8 cellular contexts compared by ENCODE assay signal in genomic region chr12:54370218-54370730, GRCh38. TPM values are rescaled to one million over a fixed set of nuclear protein-coding genes. Genes with fewer than 3 reads are reported as not detected.
DNase-seq lines count a peak whose midpoint lies in the region; ATAC-seq, FAIRE-seq and TF ChIP-seq lines count a peak whose summit lies in the region.

No MANE protein-coding gene starts in this region.

- peaks cover 54% of the 10 kb centered on the region for H3K4me1 Mint-ChIP-seq in HFFc6 (ENCODE audit: low read depth)
- peaks cover 24% of the 10 kb centered on the region for H3K4me1 Mint-ChIP-seq in WTC11
- H3K4me1 Mint-ChIP-seq in neural progenitor cell = peaks cover 29% of the 10 kb centered on the region

- H3K36me3 ChIP-seq in BLaER1 (peaks cover 27% of the 10 kb centered on the region; the same call in 1 of the 2 replicates), gastroesophageal sphincter (no peaks in the 10 kb centered on the region), neural progenitor cell (no peaks in the 10 kb centered on the region)

- H3K9ac ChIP-seq in BLaER1 (no peak overlapping the region), neural progenitor cell (no peak overlapping the region)

- peaks cover 14% of the 10 kb centered on the region for H3F3A ChIP-seq in neural progenitor cell (ENCODE audit: low read depth)

- 0 out of 2 replicates have a peak overlapping the region, but pooled peaks have one; percentile 35 for H3K27ac Mint-ChIP-seq in HFFc6
- H3K27ac Mint-ChIP-seq in WTC11 = no peak overlapping the region
- H3K27ac Mint-ChIP-seq in neural progenitor cell = no peak overlapping the region

- H3K4me2 ChIP-seq in BLaER1 (0 out of 2 replicates have a peak overlapping the region, but pooled peaks have one; percentile 87), neural progenitor cell (peak overlapping the region; percentile 60)

- no peaks in the 10 kb centered on the region for H3K79me2 ChIP-seq in neural progenitor cell (ENCODE audit: low read depth)

- H3K27ac ChIP-seq in BLaER1 = no peak overlapping the region
- peak overlapping the region in 3 of 4 donors; percentile 72 to 84 (median 76) for H3K27ac ChIP-seq in gastroesophageal sphincter
- H3K27ac ChIP-seq in neural progenitor cell = no peak overlapping the region

- H3K27me3 Mint-ChIP-seq in HFFc6 (ENCODE audit: insufficient read depth) (no peaks in the 10 kb centered on the region; the same call in 1 of the 2 replicates), WTC11 (ENCODE audit: low read depth) (peaks cover 39% of the 10 kb centered on the region), neural progenitor cell (ENCODE audit: insufficient read depth, low read depth) (peaks cover 9% of the 10 kb centered on the region)

- TF ChIP-seq POLR2A in gastroesophageal sphincter (IDR thresholded peaks at IDR 0.05) = no peak

- H3K4me3 ChIP-seq in BLaER1 = no peak overlapping the region
- H3K4me3 ChIP-seq in gastroesophageal sphincter = peak overlapping the region; percentile 3 to 51
- H3K4me3 ChIP-seq in neural progenitor cell = peak overlapping the region; percentile 19

- TF ChIP-seq CTCF in HFFc6 (IDR thresholded peaks at IDR 0.05) (peak; percentile 95), WTC11 (IDR thresholded peaks at IDR 0.05) (peak; percentile 98), gastroesophageal sphincter (IDR thresholded peaks at IDR 0.05) (peak; percentile 92 to 98 (median 98)), neural progenitor cell (IDR thresholded peaks at IDR 0.05) (peak; percentile 82)

- H3K27me3 ChIP-seq in BLaER1 = no peaks in the 10 kb centered on the region
- H3K27me3 ChIP-seq in gastroesophageal sphincter = no peaks in the 10 kb centered on the region
- peaks cover 18% of the 10 kb centered on the region for H3K27me3 ChIP-seq in neural progenitor cell

- H2AFZ ChIP-seq in neural progenitor cell (replicated peaks) = no peak overlapping the region

- FAIRE-seq in GM19239 (lab: Jason Lieb, UNC) = no peak

- POLR2A ChIA-PET in WTC11 (lab: Charles Lee) = interaction anchor here (0.5 to 1.3 kb wide), 4 partner anchors 11 to 156 kb away, joined by 3 to 8 read pairs (median 4); no protein-coding TSS in a partner anchor

- CTCF ChIA-PET in WTC11 (lab: Charles Lee) = interaction anchor here (0.6 to 2.9 kb wide), 52 partner anchors 10 to 241 kb away, joined by 3 to 167 read pairs (median 5); partner anchors contain the start of genes COPZ1, GTSF1, NCKAP1L and NFE2

- 0 to 2% methylated on average over 5 to 16 of the region's 39 CpGs for WGBS in gastroesophageal sphincter (ENCODE audit: low coverage in 1 of 2), 2 donors

- peaks cover 69% of the 10 kb centered on the region for H3K4me1 ChIP-seq in BLaER1
- H3K4me1 ChIP-seq in gastroesophageal sphincter = peaks cover 0 to 66% (median 46%) of the 10 kb centered on the region in 3 donors
- peaks cover 16% of the 10 kb centered on the region for H3K4me1 ChIP-seq in neural progenitor cell

- H3K9me3 Mint-ChIP-seq in HFFc6 (no peaks in the 10 kb centered on the region), WTC11 (no peaks in the 10 kb centered on the region), neural progenitor cell (no peaks in the 10 kb centered on the region)

- H3K9me3 ChIP-seq in BLaER1 (no peaks in the 10 kb centered on the region), gastroesophageal sphincter (no peaks in the 10 kb centered on the region), neural progenitor cell (ENCODE audit: low read depth) (no peaks in the 10 kb centered on the region)

- H4K20me1 ChIP-seq in BLaER1 = peaks cover 16% of the 10 kb centered on the region
- H4K20me1 ChIP-seq in neural progenitor cell (ENCODE audit: low read depth) = peaks cover 50% of the 10 kb centered on the region

- ATAC-seq in WTC11 = peak; percentile 84
- ATAC-seq in gastroesophageal sphincter = peak; percentile 80
- ATAC-seq in GM18519 (IDR thresholded peaks at IDR 0.05; ENCODE audit: low FRiP score, unreplicated experiment) = no peak

- H3K36me3 Mint-ChIP-seq in HFFc6 (ENCODE audit: low read depth) (no peaks in the 10 kb centered on the region), WTC11 (peaks cover 20% of the 10 kb centered on the region), neural progenitor cell (peaks cover 9% of the 10 kb centered on the region)

- TF ChIP-seq EP300 in gastroesophageal sphincter (IDR thresholded peaks at IDR 0.05) = no peak

- H3K4me3 Mint-ChIP-seq in HFFc6 (peak overlapping the region; percentile 79), WTC11 (peak overlapping the region; percentile 63), neural progenitor cell (peak overlapping the region; percentile 35)

- peak; percentile 83 for DNase-seq in HFFc6
- DNase-seq in WTC11 (ENCODE audit: low spot score) = peak; percentile 89
- peak; percentile 92 for DNase-seq in neural progenitor cell (ENCODE audit: low spot score)
- no peak for DNase-seq in NCI-H524 treated with DMSO at 0.1 percent for 48 hours (lab: John Stamatoyannopoulos, UW)
- DNase-seq in GM19239 (ENCODE audit: insufficient read length, low spot score) = no peak

TF ChIP-seq in WTC11, 78 proteins besides CTCF, POLR2A, EP300 and RAD21:
- peak; percentile 44; the same call in 1 of the 2 replicates for TF ChIP-seq MAX (CRISPR knock-in tag; IDR thresholded peaks at IDR 0.05)
- TF ChIP-seq KAT7 (CRISPR knock-in tag; IDR thresholded peaks at IDR 0.05; ENCODE audit: borderline replicate concordance) = no peak
- no peak for TF ChIP-seq E2F4 (CRISPR knock-in tag; IDR thresholded peaks at IDR 0.05; ENCODE audit: borderline replicate concordance, low read depth)

RNA-seq across cellular contexts. Expression of gene GPR84, which starts 6.0 kb away (rescaled TPM):
- not detected for total RNA-seq in HFFc6 (2021; fragmentation: NEBNext Ultra II Directional; extraction: Animal tissue kit (Norgen Biotek cat#: 25700))
- total RNA-seq in WTC11 (2021) = 0.13 TPM in 1 of 3 replicates, not detected in the others
- under 1 TPM in 1 of 4 donors, not detected in 3; 0.54 TPM for total RNA-seq in gastroesophageal sphincter
- total RNA-seq in neural progenitor cell (ENCODE audit: low replicate concordance) = not detected in 2 replicates

RNA-seq across cellular contexts. Expression of gene ZNF385A, which starts 14.3 kb away (rescaled TPM):
- total RNA-seq in HFFc6 (2021; fragmentation: NEBNext Ultra II Directional; extraction: Animal tissue kit (Norgen Biotek cat#: 25700)) = 1 to 10 TPM; 4.0 to 7.4 (median 6.1) TPM
- total RNA-seq in WTC11 (2021) (18.4 to 23.5 TPM (median 22.2 TPM) in 3 replicates), gastroesophageal sphincter (10 to 100 TPM in 3 of 4 donors, 1 to 10 TPM in 1; 7.5 to 28.0 (median 19.5) TPM), neural progenitor cell (ENCODE audit: low replicate concordance) (6.2 and 7.2 TPM in 2 replicates)

RNA-seq across cellular contexts. Expression of gene COPZ1, which starts 45.3 kb away (rescaled TPM):
- 100 to 1,000 TPM; 178 to 225 (median 200) TPM for total RNA-seq in HFFc6 (2021; fragmentation: NEBNext Ultra II Directional; extraction: Animal tissue kit (Norgen Biotek cat#: 25700))
- total RNA-seq in WTC11 (2021) (98.2 to 116 TPM (median 115 TPM) in 3 replicates), gastroesophageal sphincter (100 to 1,000 TPM in 1 of 4 donors, 10 to 100 TPM in 3; 47.0 to 138 (median 57.5) TPM), neural progenitor cell (ENCODE audit: low replicate concordance) (197 and 219 TPM in 2 replicates)

RNA-seq across cellular contexts. Expression of gene ITGA5, which starts 48.8 kb away (rescaled TPM):
- 100 to 1,000 TPM; 261 to 355 (median 329) TPM for total RNA-seq in HFFc6 (2021; fragmentation: NEBNext Ultra II Directional; extraction: Animal tissue kit (Norgen Biotek cat#: 25700))
- total RNA-seq in WTC11 (2021) = 19.3 to 21.9 TPM (median 20.8 TPM) in 3 replicates
- total RNA-seq in gastroesophageal sphincter = 100 to 1,000 TPM; 141 to 908 (median 220) TPM
- 37.7 and 70.8 TPM in 2 replicates for total RNA-seq in neural progenitor cell (ENCODE audit: low replicate concordance)

Comparison
In these comparisons a context has a peak if more than half of its experiments do, and no peak if none do; other contexts are left out.
1. H3K27ac ChIP-seq: peak in gastroesophageal sphincter (3 of 4); none in BLaER1 (single experiment) and neural progenitor cell (single experiment).
2. DNase-seq: peak in HFFc6 (single experiment), WTC11 (single experiment) and neural progenitor cell (single experiment); none in NCI-H524 treated with DMSO at 0.1 percent for 48 hours (single experiment) and GM19239 (single experiment).
3. Peak in every context shown above with its lines, with median percentiles within 50 percentile points of each other: H3K4me3 Mint-ChIP-seq and CTCF ChIP-seq.